In genomic region chr12:123076604-123077297, GRCh38 we compare ENCODE assay signal across 9 cellular contexts.
DNase-seq lines count a peak whose midpoint lies in the region; ATAC-seq, FAIRE-seq and TF ChIP-seq lines count a peak whose summit lies in the region.
"Had no signal": no experiment of that assay in that cellular context is flagged by ENCODE, and none has a peak within 500 bp of the region (broad histone marks: within the 10 kb centered on the region; RNA-seq: fewer than 3 reads in every experiment).

No MANE protein-coding gene starts in this region.

- FAIRE-seq in kidney (lab: Jason Lieb, UNC), result no peak

- H3K4me3 ChIP-seq in choroid plexus epithelial cell (ENCODE audit: low read depth, low read length) (no peak overlapping the region), kidney (ENCODE audit: low read length in 2 of 2) (no peak overlapping the region)
- H3K4me3 ChIP-seq: cardiac muscle cell had no signal

- peaks cover 6 to 36% of the 10 kb centered on the region in 2 donors for H3K4me1 ChIP-seq in kidney (ENCODE audit: control insufficient read depth in 1 of 2, insufficient read depth in 1 of 2, low read depth in 1 of 2, low read length in 2 of 2)

- no peak overlapping the region for H3K9ac ChIP-seq in kidney (ENCODE audit: low read length in 2 of 2)

- DNase-seq in choroid plexus epithelial cell (ENCODE audit: low read depth) (peak; percentile 44), NCI-H1092 (lab: John Stamatoyannopoulos, UW) (no peak), NCI-H146 (lab: John Stamatoyannopoulos, UW) (no peak), SKM-1 treated with dmso at 0.1 percent for 144 hours (lab: John Stamatoyannopoulos, UW; ENCODE audit: unreplicated experiment) (no peak), kidney (no peak)
- DNase-seq in stimulated activated CD4-positive, alpha-beta T cell treated with anti-CD3 and anti-CD28 coated beads, Interleukin-2, amount 100 ng/mL, for 48 hours, result peak; percentile 34 to 48

- peak; percentile 38 for ATAC-seq in GM18520 (IDR thresholded peaks at IDR 0.05; ENCODE audit: unreplicated experiment)

- TF ChIP-seq CTCF in VCaP (conservative IDR thresholded peaks at IDR 0.05) (no peak), choroid plexus epithelial cell (conservative IDR thresholded peaks at IDR 0.05; ENCODE audit: low read depth, low read length) (no peak), kidney (IDR thresholded peaks at IDR 0.05; ENCODE audit: borderline replicate concordance, extremely low read depth, insufficient read depth) (no peak)

- H3K27ac ChIP-seq in VCaP (peak overlapping the region; percentile 64), kidney (ENCODE audit: low read depth in 2 of 2, low read length in 2 of 2) (no peak overlapping the region)

- no peaks in the 10 kb centered on the region for H3K9me3 ChIP-seq in kidney (ENCODE audit: control insufficient read depth in 1 of 2, low read length in 2 of 2)

- no peaks in the 10 kb centered on the region for H3K36me3 ChIP-seq in kidney (ENCODE audit: control insufficient read depth in 1 of 2, insufficient read depth in 2 of 2, low read length in 2 of 2)
- H3K36me3 ChIP-seq: cardiac muscle cell had no signal

- intact Hi-C loops in kidney (cut with DNase I), result no loop called here

Comparison
In these comparisons a context has a peak if more than half of its experiments do, and no peak if none do; other contexts are left out.
1. DNase-seq: peak in choroid plexus epithelial cell (single experiment) and stimulated activated CD4-positive, alpha-beta T cell treated with anti-CD3 and anti-CD28 coated beads, Interleukin-2, amount 100 ng/mL, for 48 hours (2 of 2); none in NCI-H1092 (single experiment), NCI-H146 (single experiment), SKM-1 treated with dmso at 0.1 percent for 144 hours (single experiment) and kidney (single experiment).